Comparison of ENCODE assay signal across 1 cellular context in the genomic region with DNA sequence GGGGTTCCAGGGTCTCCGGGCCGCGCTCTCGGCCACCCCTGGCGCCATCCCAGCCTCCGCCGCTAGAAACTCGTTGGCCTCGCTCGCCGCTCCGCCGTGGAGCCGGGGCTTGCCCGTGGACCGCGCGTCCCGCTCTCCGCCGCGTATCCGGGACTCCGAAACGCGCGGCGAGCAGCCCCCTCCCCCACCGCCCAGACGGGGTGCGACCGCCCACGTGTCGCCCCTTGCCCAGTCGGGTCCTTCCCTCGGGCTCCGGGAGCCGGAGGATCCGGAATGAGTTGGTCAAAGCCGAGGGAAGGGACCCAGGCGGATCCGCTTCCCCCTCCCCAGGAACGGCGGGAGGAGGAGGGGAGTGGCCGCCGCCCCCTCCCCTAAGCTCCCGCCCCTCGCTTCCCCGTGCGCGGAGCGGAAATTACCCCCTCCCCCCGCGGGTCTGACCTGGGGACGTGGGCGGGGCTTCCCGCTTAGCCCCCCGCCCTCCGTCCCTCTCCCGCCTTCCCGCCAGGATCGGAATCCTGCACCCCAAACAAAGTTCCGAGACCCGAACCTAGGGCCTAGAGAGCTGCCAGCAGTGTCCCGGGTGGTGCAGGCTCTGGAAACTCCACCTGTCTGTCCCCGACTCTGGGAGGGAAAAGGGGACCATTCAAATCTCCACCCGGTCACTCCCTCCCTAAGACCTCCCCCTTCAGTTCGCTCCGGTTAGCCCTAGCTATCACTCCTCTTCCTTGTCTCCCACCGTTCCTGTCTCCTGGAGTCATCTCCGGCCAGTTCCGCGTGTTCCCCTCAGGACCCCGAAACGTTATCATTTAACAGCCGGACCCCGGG.
TF ChIP-seq lines count a peak whose summit lies in the region.

No MANE protein-coding gene starts in this region.

TF ChIP-seq in HepG2, 621 proteins besides CTCF, POLR2A, EP300 and RAD21 (continued from another document and continues in another):
- TF ChIP-seq, protein P1, sequence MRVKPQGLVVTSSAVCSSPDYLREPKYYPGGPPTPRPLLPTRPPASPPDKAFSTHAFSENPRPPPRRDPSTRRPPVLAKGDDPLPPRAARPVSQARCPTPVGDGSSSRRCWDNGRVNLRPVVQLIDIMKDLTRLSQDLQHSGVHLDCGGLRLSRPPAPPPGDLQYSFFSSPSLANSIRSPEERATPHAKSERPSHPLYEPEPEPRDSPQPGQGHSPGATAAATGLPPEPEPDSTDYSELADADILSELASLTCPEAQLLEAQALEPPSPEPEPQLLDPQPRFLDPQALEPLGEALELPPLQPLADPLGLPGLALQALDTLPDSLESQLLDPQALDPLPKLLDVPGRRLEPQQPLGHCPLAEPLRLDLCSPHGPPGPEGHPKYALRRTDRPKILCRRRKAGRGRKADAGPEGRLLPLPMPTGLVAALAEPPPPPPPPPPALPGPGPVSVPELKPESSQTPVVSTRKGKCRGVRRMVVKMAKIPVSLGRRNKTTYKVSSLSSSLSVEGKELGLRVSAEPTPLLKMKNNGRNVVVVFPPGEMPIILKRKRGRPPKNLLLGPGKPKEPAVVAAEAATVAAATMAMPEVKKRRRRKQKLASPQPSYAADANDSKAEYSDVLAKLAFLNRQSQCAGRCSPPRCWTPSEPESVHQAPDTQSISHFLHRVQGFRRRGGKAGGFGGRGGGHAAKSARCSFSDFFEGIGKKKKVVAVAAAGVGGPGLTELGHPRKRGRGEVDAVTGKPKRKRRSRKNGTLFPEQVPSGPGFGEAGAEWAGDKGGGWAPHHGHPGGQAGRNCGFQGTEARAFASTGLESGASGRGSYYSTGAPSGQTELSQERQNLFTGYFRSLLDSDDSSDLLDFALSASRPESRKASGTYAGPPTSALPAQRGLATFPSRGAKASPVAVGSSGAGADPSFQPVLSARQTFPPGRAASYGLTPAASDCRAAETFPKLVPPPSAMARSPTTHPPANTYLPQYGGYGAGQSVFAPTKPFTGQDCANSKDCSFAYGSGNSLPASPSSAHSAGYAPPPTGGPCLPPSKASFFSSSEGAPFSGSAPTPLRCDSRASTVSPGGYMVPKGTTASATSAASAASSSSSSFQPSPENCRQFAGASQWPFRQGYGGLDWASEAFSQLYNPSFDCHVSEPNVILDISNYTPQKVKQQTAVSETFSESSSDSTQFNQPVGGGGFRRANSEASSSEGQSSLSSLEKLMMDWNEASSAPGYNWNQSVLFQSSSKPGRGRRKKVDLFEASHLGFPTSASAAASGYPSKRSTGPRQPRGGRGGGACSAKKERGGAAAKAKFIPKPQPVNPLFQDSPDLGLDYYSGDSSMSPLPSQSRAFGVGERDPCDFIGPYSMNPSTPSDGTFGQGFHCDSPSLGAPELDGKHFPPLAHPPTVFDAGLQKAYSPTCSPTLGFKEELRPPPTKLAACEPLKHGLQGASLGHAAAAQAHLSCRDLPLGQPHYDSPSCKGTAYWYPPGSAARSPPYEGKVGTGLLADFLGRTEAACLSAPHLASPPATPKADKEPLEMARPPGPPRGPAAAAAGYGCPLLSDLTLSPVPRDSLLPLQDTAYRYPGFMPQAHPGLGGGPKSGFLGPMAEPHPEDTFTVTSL (CRISPR knock-in tag; IDR thresholded peaks at IDR 0.05; ENCODE audit: borderline replicate concordance), result peak; percentile 33; the same call in 1 of the 2 replicates
- TF ChIP-seq ZNF12 (CRISPR knock-in tag; IDR thresholded peaks at IDR 0.05) (peak; percentile 72; the same call in 1 of the 2 replicates), FOXA1 (IDR thresholded peaks at IDR 0.05) (no peak), FOXA1 (CRISPR knock-in tag; IDR thresholded peaks at IDR 0.05) (0 out of 2 replicates have a peak, but pooled peaks have one; percentile 17), NONO (IDR thresholded peaks at IDR 0.05) (no peak), NONO (CRISPR knock-in tag; conservative IDR thresholded peaks at IDR 0.05) (peak; percentile 97), MED13 (CRISPR knock-in tag; IDR thresholded peaks at IDR 0.05) (peak; percentile 77; the same call in 1 of the 2 replicates), ZNF383 (CRISPR knock-in tag; IDR thresholded peaks at IDR 0.05; ENCODE audit: borderline replicate concordance) (peak; percentile 33; the same call in 1 of the 2 replicates), SIN3A (IDR thresholded peaks at IDR 0.05; ENCODE audit: borderline replicate concordance, low read depth, low read length) (peak; percentile 81; the same call in 1 of the 2 replicates), REPIN1 (CRISPR knock-in tag; IDR thresholded peaks at IDR 0.05; ENCODE audit: borderline replicate concordance, low read depth) (peak; percentile 78; the same call in 1 of the 2 replicates), ZNF703 (CRISPR knock-in tag; IDR thresholded peaks at IDR 0.05; ENCODE audit: borderline replicate concordance) (peak; percentile 84; the same call in 1 of the 2 replicates), ZNF777 (CRISPR knock-in tag; IDR thresholded peaks at IDR 0.05) (peak; percentile 74; the same call in 1 of the 2 replicates), ZNF546 (CRISPR knock-in tag; conservative IDR thresholded peaks at IDR 0.05) (peak; percentile 89; the same call in 1 of the 2 replicates), ZNF274 (CRISPR knock-in tag; IDR thresholded peaks at IDR 0.05) (peak; percentile 67; the same call in 1 of the 2 replicates), NCOA2 (CRISPR knock-in tag; IDR thresholded peaks at IDR 0.05) (peak; percentile 70; the same call in 1 of the 2 replicates), SRSF1 (optimal IDR thresholded peaks at IDR 0.05; ENCODE audit: low read depth, low read length) (peak; percentile 94), TAF15 (IDR thresholded peaks at IDR 0.05; ENCODE audit: low read depth, low read length, poor library complexity, severe bottlenecking) (no peak), ZNF143 (CRISPR knock-in tag; IDR thresholded peaks at IDR 0.05) (no peak), ZNF570 (CRISPR knock-in tag; IDR thresholded peaks at IDR 0.05; ENCODE audit: borderline replicate concordance) (0 out of 2 replicates have a peak, but pooled peaks have one; percentile 46), TBX2 (CRISPR knock-in tag; IDR thresholded peaks at IDR 0.05; ENCODE audit: borderline replicate concordance) (peak; percentile 85), ZNF564 (CRISPR knock-in tag; IDR thresholded peaks at IDR 0.05) (peak; percentile 47; the same call in 1 of the 2 replicates), MIER3 (CRISPR knock-in tag; IDR thresholded peaks at IDR 0.05; ENCODE audit: borderline replicate concordance) (peak; percentile 80; the same call in 1 of the 2 replicates), RFXANK (CRISPR knock-in tag; IDR thresholded peaks at IDR 0.05) (0 out of 2 replicates have a peak, but pooled peaks have one; percentile 55), ZFP36 (IDR thresholded peaks at IDR 0.05; ENCODE audit: borderline replicate concordance, low read depth, low read length, partially characterized antibody) (no peak), SALL2 (CRISPR knock-in tag; IDR thresholded peaks at IDR 0.05) (peak; percentile 88), POLR2G (IDR thresholded peaks at IDR 0.05; ENCODE audit: low read depth, low read length) (peak; percentile 81), CAMTA2 (CRISPR knock-in tag; IDR thresholded peaks at IDR 0.05; ENCODE audit: borderline replicate concordance) (peak; percentile 58; the same call in 1 of the 2 replicates), HOXA3 (CRISPR knock-in tag; IDR thresholded peaks at IDR 0.05) (peak; percentile 86), ZSCAN25 (CRISPR knock-in tag; IDR thresholded peaks at IDR 0.05) (no peak), KMT2B (CRISPR knock-in tag; IDR thresholded peaks at IDR 0.05) (peak; percentile 92), JDP2 (CRISPR knock-in tag; IDR thresholded peaks at IDR 0.05; ENCODE audit: borderline replicate concordance) (peak; percentile 25; the same call in 1 of the 2 replicates), FOXJ3 (CRISPR knock-in tag; IDR thresholded peaks at IDR 0.05; ENCODE audit: borderline replicate concordance) (0 out of 2 replicates have a peak, but pooled peaks have one; percentile 15), NFE2 (CRISPR knock-in tag; IDR thresholded peaks at IDR 0.05) (no peak), NPAS2 (CRISPR knock-in tag; IDR thresholded peaks at IDR 0.05; ENCODE audit: borderline replicate concordance) (no peak)
- TF ChIP-seq, protein P2, sequence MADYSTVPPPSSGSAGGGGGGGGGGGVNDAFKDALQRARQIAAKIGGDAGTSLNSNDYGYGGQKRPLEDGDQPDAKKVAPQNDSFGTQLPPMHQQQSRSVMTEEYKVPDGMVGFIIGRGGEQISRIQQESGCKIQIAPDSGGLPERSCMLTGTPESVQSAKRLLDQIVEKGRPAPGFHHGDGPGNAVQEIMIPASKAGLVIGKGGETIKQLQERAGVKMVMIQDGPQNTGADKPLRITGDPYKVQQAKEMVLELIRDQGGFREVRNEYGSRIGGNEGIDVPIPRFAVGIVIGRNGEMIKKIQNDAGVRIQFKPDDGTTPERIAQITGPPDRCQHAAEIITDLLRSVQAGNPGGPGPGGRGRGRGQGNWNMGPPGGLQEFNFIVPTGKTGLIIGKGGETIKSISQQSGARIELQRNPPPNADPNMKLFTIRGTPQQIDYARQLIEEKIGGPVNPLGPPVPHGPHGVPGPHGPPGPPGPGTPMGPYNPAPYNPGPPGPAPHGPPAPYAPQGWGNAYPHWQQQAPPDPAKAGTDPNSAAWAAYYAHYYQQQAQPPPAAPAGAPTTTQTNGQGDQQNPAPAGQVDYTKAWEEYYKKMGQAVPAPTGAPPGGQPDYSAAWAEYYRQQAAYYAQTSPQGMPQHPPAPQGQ (CRISPR knock-in tag; IDR thresholded peaks at IDR 0.05; ENCODE audit: borderline replicate concordance), result no peak
- TF ChIP-seq, protein P3, sequence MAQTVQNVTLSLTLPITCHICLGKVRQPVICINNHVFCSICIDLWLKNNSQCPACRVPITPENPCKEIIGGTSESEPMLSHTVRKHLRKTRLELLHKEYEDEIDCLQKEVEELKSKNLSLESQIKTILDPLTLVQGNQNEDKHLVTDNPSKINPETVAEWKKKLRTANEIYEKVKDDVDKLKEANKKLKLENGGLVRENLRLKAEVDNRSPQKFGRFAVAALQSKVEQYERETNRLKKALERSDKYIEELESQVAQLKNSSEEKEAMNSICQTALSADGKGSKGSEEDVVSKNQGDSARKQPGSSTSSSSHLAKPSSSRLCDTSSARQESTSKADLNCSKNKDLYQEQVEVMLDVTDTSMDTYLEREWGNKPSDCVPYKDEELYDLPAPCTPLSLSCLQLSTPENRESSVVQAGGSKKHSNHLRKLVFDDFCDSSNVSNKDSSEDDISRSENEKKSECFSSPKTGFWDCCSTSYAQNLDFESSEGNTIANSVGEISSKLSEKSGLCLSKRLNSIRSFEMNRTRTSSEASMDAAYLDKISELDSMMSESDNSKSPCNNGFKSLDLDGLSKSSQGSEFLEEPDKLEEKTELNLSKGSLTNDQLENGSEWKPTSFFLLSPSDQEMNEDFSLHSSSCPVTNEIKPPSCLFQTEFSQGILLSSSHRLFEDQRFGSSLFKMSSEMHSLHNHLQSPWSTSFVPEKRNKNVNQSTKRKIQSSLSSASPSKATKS (CRISPR knock-in tag; IDR thresholded peaks at IDR 0.05), result peak; percentile 83
- TF ChIP-seq, protein P4, sequence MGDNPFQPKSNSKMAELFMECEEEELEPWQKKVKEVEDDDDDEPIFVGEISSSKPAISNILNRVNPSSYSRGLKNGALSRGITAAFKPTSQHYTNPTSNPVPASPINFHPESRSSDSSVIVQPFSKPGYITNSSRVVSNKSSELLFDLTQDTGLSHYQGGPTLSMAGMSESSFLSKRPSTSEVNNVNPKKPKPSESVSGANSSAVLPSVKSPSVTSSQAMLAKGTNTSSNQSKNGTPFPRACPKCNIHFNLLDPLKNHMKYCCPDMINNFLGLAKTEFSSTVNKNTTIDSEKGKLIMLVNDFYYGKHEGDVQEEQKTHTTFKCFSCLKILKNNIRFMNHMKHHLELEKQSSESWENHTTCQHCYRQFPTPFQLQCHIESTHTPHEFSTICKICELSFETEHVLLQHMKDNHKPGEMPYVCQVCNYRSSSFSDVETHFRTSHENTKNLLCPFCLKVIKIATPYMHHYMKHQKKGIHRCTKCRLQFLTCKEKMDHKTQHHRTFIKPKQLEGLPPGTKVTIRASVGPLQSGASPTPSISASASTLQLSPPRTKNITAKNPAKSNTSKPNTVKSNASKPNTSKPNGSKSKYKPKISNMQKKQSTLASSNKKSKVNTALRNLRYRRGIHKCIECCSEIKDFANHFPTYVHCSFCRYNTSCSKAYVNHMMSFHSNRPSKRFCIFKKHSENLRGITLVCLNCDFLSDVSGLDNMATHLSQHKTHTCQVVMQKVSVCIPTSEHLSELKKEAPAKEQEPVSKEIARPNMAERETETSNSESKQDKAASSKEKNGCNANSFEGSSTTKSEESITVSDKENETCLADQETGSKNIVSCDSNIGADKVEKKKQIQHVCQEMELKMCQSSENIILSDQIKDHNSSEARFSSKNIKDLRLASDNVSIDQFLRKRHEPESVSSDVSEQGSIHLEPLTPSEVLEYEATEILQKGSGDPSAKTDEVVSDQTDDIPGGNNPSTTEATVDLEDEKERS (CRISPR knock-in tag; IDR thresholded peaks at IDR 0.05), result peak; percentile 85
- TF ChIP-seq, protein P5, sequence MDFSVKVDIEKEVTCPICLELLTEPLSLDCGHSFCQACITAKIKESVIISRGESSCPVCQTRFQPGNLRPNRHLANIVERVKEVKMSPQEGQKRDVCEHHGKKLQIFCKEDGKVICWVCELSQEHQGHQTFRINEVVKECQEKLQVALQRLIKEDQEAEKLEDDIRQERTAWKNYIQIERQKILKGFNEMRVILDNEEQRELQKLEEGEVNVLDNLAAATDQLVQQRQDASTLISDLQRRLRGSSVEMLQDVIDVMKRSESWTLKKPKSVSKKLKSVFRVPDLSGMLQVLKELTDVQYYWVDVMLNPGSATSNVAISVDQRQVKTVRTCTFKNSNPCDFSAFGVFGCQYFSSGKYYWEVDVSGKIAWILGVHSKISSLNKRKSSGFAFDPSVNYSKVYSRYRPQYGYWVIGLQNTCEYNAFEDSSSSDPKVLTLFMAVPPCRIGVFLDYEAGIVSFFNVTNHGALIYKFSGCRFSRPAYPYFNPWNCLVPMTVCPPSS (IDR thresholded peaks at IDR 0.05), result no peak
- TF ChIP-seq, protein P6, sequence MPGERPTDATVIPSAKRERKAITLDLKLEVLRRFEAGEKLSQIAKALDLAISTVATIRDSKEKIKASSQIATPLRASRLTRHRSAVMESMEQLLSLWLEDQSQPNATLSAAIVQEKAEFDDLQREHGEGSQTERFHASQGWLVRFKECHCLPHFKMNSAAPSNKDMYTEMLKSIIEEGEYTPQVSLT (CRISPR knock-in tag; IDR thresholded peaks at IDR 0.05; ENCODE audit: borderline replicate concordance, low read depth), result no peak
- TF ChIP-seq, protein P7, sequence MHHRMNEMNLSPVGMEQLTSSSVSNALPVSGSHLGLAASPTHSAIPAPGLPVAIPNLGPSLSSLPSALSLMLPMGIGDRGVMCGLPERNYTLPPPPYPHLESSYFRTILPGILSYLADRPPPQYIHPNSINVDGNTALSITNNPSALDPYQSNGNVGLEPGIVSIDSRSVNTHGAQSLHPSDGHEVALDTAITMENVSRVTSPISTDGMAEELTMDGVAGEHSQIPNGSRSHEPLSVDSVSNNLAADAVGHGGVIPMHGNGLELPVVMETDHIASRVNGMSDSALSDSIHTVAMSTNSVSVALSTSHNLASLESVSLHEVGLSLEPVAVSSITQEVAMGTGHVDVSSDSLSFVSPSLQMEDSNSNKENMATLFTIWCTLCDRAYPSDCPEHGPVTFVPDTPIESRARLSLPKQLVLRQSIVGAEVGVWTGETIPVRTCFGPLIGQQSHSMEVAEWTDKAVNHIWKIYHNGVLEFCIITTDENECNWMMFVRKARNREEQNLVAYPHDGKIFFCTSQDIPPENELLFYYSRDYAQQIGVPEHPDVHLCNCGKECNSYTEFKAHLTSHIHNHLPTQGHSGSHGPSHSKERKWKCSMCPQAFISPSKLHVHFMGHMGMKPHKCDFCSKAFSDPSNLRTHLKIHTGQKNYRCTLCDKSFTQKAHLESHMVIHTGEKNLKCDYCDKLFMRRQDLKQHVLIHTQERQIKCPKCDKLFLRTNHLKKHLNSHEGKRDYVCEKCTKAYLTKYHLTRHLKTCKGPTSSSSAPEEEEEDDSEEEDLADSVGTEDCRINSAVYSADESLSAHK (CRISPR knock-in tag; IDR thresholded peaks at IDR 0.05; ENCODE audit: borderline replicate concordance), result no peak
